18 cellular contexts compared by ENCODE assay signal in the genomic region with DNA sequence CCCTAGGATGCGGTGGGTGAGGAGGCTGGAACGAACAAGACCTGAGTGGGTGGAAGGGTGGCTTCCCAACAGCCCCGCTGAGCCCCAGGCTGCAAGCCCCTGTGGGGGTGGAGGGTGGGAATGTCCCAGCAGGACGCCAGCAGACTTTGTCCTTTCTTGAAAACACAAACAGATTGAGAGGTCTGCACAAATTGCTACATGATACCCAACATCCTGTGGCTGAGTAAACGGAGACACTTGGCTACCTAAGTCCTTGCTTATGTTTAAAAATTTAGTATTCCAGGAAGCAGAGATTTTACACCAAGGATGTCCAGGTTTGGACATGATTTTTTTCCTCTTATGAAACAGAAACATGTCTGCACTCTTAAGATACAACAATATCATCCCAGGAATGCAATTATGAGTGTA. TPM values are rescaled to one million over a fixed set of nuclear protein-coding genes. Genes with fewer than 3 reads are reported as not detected.
A peak's percentile ranks its signal among the peaks of the same experiment; 100 is the strongest.
DNase-seq lines count a peak whose midpoint lies in the region; ATAC-seq, FAIRE-seq and TF ChIP-seq lines count a peak whose summit lies in the region.
"Had no signal": no experiment of that assay in that cellular context is flagged by ENCODE, and none has a peak within 500 bp of the region (broad histone marks: within the 10 kb centered on the region; RNA-seq: fewer than 3 reads in every experiment).

No MANE protein-coding gene starts in this region.

- peaks cover 0 to 3% of the 10 kb centered on the region in 2 experiments; a peak in 2 of 4 replicates for H3K27me3 ChIP-seq in GM12878 (replicated peaks in 1 of 2; ENCODE audit: control insufficient read depth in 2 of 2, insufficient read depth in 2 of 2, low read length in 1 of 2)
- no peaks in the 10 kb centered on the region for H3K27me3 ChIP-seq in thymus (ENCODE audit: control insufficient read depth, insufficient read depth)

- no peaks in the 10 kb centered on the region for H3K79me2 ChIP-seq in GM12878 (ENCODE audit: control insufficient read depth, insufficient read depth, low read length)

- no peaks in the 10 kb centered on the region for H3K36me3 Mint-ChIP-seq in activated CD8-positive, alpha-beta T cell treated with anti-CD3 and anti-CD28 coated beads, Interleukin-2, amount 10 ng/mL, durations not matched to agents 7 days and 5 days (ENCODE audit: low read depth)

- no peak for TF ChIP-seq POLR2A in GM12878 (IDR thresholded peaks at IDR 0.05; ENCODE audit: low read depth, low read length)

- no peak for TF ChIP-seq CTCF in GM12878 (IDR thresholded peaks at IDR 0.05 in 2 of 3, conservative IDR thresholded peaks at IDR 0.05 in 1 of 3; ENCODE audit: control insufficient read depth in 2 of 3, extremely low read depth in 1 of 3, insufficient read depth in 1 of 3, low read depth in 3 of 3, low read length in 3 of 3)

- H3K4me1 ChIP-seq in GM12878 (ENCODE audit: control insufficient read depth, insufficient read depth, low read length), result no peaks in the 10 kb centered on the region
- no peaks in the 10 kb centered on the region for H3K4me1 ChIP-seq in thymus (ENCODE audit: control insufficient read depth, insufficient read depth, low read length)

- POLR2A ChIA-PET in GM12878 (lab: Charles Lee), result no interaction called here
- POLR2A ChIA-PET in activated CD8-positive, alpha-beta T cell treated with anti-CD3 and anti-CD28 coated beads, Interleukin-2, amount 10 ng/mL, durations not matched to agents 7 days and 5 days (lab: Charles Lee), result no interaction called here

- no peaks in the 10 kb centered on the region for H3K9me3 Mint-ChIP-seq in activated CD8-positive, alpha-beta T cell treated with anti-CD3 and anti-CD28 coated beads, Interleukin-2, amount 10 ng/mL, durations not matched to agents 7 days and 5 days (ENCODE audit: insufficient read depth)
- H3K9me3 Mint-ChIP-seq: activated CD4-positive, alpha-beta T cell treated with anti-CD3 and anti-CD28 coated beads, Interleukin-2, amount 10 ng/mL, durations not matched to agents 7 days and 5 days; activated T-helper 2 cell treated with anti-CD3 and anti-CD28 coated beads, Interferon-gamma antibody, Interleukin-2, Interleukin-4, amounts not matched to agents 10 μg/mL and 5 μg/mL and 100 μg/mL, durations not matched to agents 14 hours and 24 hours and 36 hours had no signal

- no peak overlapping the region for H3K27ac Mint-ChIP-seq in activated CD8-positive, alpha-beta T cell treated with anti-CD3 and anti-CD28 coated beads, Interleukin-2, amount 10 ng/mL, durations not matched to agents 7 days and 5 days
- H3K27ac Mint-ChIP-seq: activated CD4-positive, alpha-beta T cell treated with anti-CD3 and anti-CD28 coated beads, Interleukin-2, amount 10 ng/mL, durations not matched to agents 7 days and 5 days; activated T-helper 2 cell treated with anti-CD3 and anti-CD28 coated beads, Interferon-gamma antibody, Interleukin-2, Interleukin-4, amounts not matched to agents 10 μg/mL and 5 μg/mL and 100 μg/mL, durations not matched to agents 14 hours and 24 hours and 36 hours had no signal

- H3K9ac ChIP-seq in GM12878 (ENCODE audit: control insufficient read depth, insufficient read depth, low read length), result no peak overlapping the region

- no peak for TF ChIP-seq EP300 in GM12878 (IDR thresholded peaks at IDR 0.05; ENCODE audit: borderline replicate concordance in 1 of 2, control insufficient read depth in 1 of 2, low read depth in 2 of 2, low read length in 2 of 2)

- DNase-seq in NCI-H2171 treated with DMSO at 0.1 percent for 48 hours (lab: John Stamatoyannopoulos, UW) (peak; percentile 35), NCI-H2171 (lab: John Stamatoyannopoulos, UW) (no peak), GM12878 (ENCODE audit: low read depth, low spot score) (no peak), left kidney (ENCODE audit: low read depth, low spot score) (peak; percentile 71), NCI-H1092 treated with DMSO at 0.1 percent for 48 hours (lab: John Stamatoyannopoulos, UW) (no peak)
- no peak for DNase-seq in activated CD8-positive, alpha-beta T cell treated with anti-CD3 and anti-CD28 coated beads, Interleukin-2, amount 10 ng/mL, durations not matched to agents 7 days and 5 days
- DNase-seq in activated effector memory CD4-positive, alpha-beta T cell treated with Interleukin-2 at 50 U/mL for 16 hours, result no peak
- DNase-seq: activated CD4-positive, alpha-beta T cell treated with anti-CD3 and anti-CD28 coated beads, Interleukin-2, amount 10 ng/mL, durations not matched to agents 7 days and 5 days; DMS79 treated with DMSO at 0.1 percent for 48 hours; KBM-7; NCI-H2029 treated with DMSO at 0.1 percent for 48 hours; small intestine; T-helper 2 cell had no signal

- H3K27ac ChIP-seq in GM12878 (ENCODE audit: control insufficient read depth, insufficient read depth) (no peak overlapping the region), thymus (ENCODE audit: low read depth) (peak overlapping the region; percentile 60)
- H3K27ac ChIP-seq: PC-9 had no signal

- no peaks in the 10 kb centered on the region for H3K9me3 ChIP-seq in GM12878 (replicated peaks; ENCODE audit: control insufficient read depth, insufficient read depth, low read length)
- no peaks in the 10 kb centered on the region for H3K9me3 ChIP-seq in thymus (ENCODE audit: control insufficient read depth)
- H3K9me3 ChIP-seq: tibial nerve had no signal

- no peak for TF ChIP-seq RAD21 in GM12878 (IDR thresholded peaks at IDR 0.05; ENCODE audit: insufficient read depth, low read depth, low read length)

- H3K27me3 Mint-ChIP-seq in activated CD8-positive, alpha-beta T cell treated with anti-CD3 and anti-CD28 coated beads, Interleukin-2, amount 10 ng/mL, durations not matched to agents 7 days and 5 days (ENCODE audit: low read depth), result peaks cover 19% of the 10 kb centered on the region

- H2AFZ ChIP-seq in GM12878 (ENCODE audit: control insufficient read depth, low read depth, low read length), result no peak overlapping the region
- H2AFZ ChIP-seq: PC-9 had no signal

- H3K4me2 ChIP-seq in GM12878 (ENCODE audit: control insufficient read depth, insufficient read depth), result no peak overlapping the region
- H3K4me2 ChIP-seq: PC-9 had no signal

- CTCF ChIA-PET in GM12878 (lab: Yijun Ruan, JAX), result interaction anchor here (1.2 kb wide), 1 partner anchor 11 kb away, joined by 3 read pairs; a partner anchor contains a TSS
- CTCF ChIA-PET in activated CD8-positive, alpha-beta T cell treated with anti-CD3 and anti-CD28 coated beads, Interleukin-2, amount 10 ng/mL, durations not matched to agents 7 days and 5 days (lab: Charles Lee), result no interaction called here

- peaks cover 2% of the 10 kb centered on the region; the same call in 1 of the 2 replicates for H4K20me1 ChIP-seq in GM12878 (ENCODE audit: control insufficient read depth, insufficient read depth)

- no peak overlapping the region for H3K4me3 Mint-ChIP-seq in activated CD8-positive, alpha-beta T cell treated with anti-CD3 and anti-CD28 coated beads, Interleukin-2, amount 10 ng/mL, durations not matched to agents 7 days and 5 days
- H3K4me3 Mint-ChIP-seq: activated CD4-positive, alpha-beta T cell treated with anti-CD3 and anti-CD28 coated beads, Interleukin-2, amount 10 ng/mL, durations not matched to agents 7 days and 5 days had no signal

- WGBS in GM12878 (ENCODE audit: insufficient coverage, insufficient replicate concordance, low lambda C conversion rate, missing lambda C conversion rate), result 7% methylated on average over 5 of the region's 5 CpGs
- WGBS in thymus, result 90% methylated on average over 5 of the region's 5 CpGs

- SMC1A ChIA-PET in GM12878 (lab: Charles Lee; ENCODE audit: uncharacterized antibody, unreplicated experiment), result interaction anchor here (1.5 kb wide), 1 partner anchor 8 kb away, joined by 3 read pairs; no protein-coding TSS in a partner anchor

- in situ Hi-C loops in GM12878 (cut with MboI), result no loop called here

- no peaks in the 10 kb centered on the region for H3K4me1 Mint-ChIP-seq in activated CD8-positive, alpha-beta T cell treated with anti-CD3 and anti-CD28 coated beads, Interleukin-2, amount 10 ng/mL, durations not matched to agents 7 days and 5 days (ENCODE audit: low read depth)
- H3K4me1 Mint-ChIP-seq: activated CD4-positive, alpha-beta T cell treated with anti-CD3 and anti-CD28 coated beads, Interleukin-2, amount 10 ng/mL, durations not matched to agents 7 days and 5 days had no signal

- intact Hi-C loops in GM12878 (cut with micrococcal nuclease; ENCODE audit: unreplicated experiment), result no loop called here

- H3K36me3 ChIP-seq in GM12878 (ENCODE audit: control insufficient read depth in 2 of 2, insufficient read depth in 2 of 2, low read length in 1 of 2) (no peaks in the 10 kb centered on the region), thymus (ENCODE audit: control insufficient read depth, insufficient read depth) (no peaks in the 10 kb centered on the region)
- H3K36me3 ChIP-seq: tibial nerve had no signal

- H3K4me3 ChIP-seq in GM12878, result no peak overlapping the region
- no peak overlapping the region for H3K4me3 ChIP-seq in thymus (ENCODE audit: low read length)
- H3K4me3 ChIP-seq: PC-9, tibial nerve had no signal

- ATAC-seq in GM12878, result peak; percentile 20; the same call in 1 of the 3 replicates
- ATAC-seq in activated CD8-positive, alpha-beta T cell treated with anti-CD3 and anti-CD28 coated beads, Interleukin-2, amount 10 ng/mL, durations not matched to agents 7 days and 5 days, result no peak

- no peak for FAIRE-seq in GM12878 (lab: Jason Lieb, UNC)
- FAIRE-seq: A204.1, small intestine had no signal

- BruUV-seq in GM12878 (replicated peaks; lab: Mats Ljungman, UMichigan), result no TSS peak

- RAD21 ChIA-PET in GM12878 (lab: Charles Lee; ENCODE audit: unreplicated experiment), result no interaction called here

RNA-seq across cellular contexts. Expression of a gene that starts 11.8 kb away (rescaled TPM):
- 0.40 TPM in 1 of 2 replicates, not detected in the other for total RNA-seq in GM12878 (2013; cell fraction: nucleolus; rRNA removed)
- total RNA-seq in GM12878 (2014; rRNA removed) (not detected in 2 replicates), GM12878 (2014; rRNA removed; fragmentation: Illumina TruSeq; extraction: Trizol) (not detected in 2 replicates), GM12878 (2021) (0.33 and 0.48 TPM in 2 replicates)
- polyA plus RNA-seq in GM12878 (2011; ENCODE audit: low read depth), result not detected
- polyA plus RNA-seq in GM12878 (2011; rRNA removed) (0.18 and 0.19 TPM in 2 replicates), GM12878 (2014; fragmentation: Illumina TruSeq; extraction: Trizol) (not detected in 2 replicates), GM12878 (2014; fragmentation: Nextera tagmentation; extraction: Ambion mirVana) (not detected), GM12878 (2014; rRNA removed) (not detected in 2 replicates), GM12878 (2016; fragmentation: Nextera tagmentation; extraction: Ambion mirVana) (not detected), thymus (141 TPM)
- polyA plus RNA-seq in GM12878 (2011; cell fraction: cytosol; rRNA removed), result 0.03 and 0.07 TPM in 2 replicates
- 0.12 and 0.18 TPM in 2 replicates for polyA plus RNA-seq in GM12878 (2011; cell fraction: nucleus; rRNA removed)
- not detected in 2 replicates for polyA plus RNA-seq in GM12878 (2012)
- polyA minus RNA-seq in GM12878 (2011; rRNA and poly(A)+ RNA removed), result 0.10 TPM in 1 of 2 replicates, not detected in the other
- 2.0 and 3.8 TPM in 2 replicates for polyA minus RNA-seq in GM12878 (2011; cell fraction: cytosol; rRNA and poly(A)+ RNA removed)
- polyA minus RNA-seq in GM12878 (2011; cell fraction: nucleus; rRNA and poly(A)+ RNA removed), result 0.36 TPM in 1 of 2 replicates, not detected in the other
- total RNA-seq in activated CD8-positive, alpha-beta T cell treated with anti-CD3 and anti-CD28 coated beads, Interleukin-2, amount 10 ng/mL, durations not matched to agents 7 days and 5 days, result not detected
- total RNA-seq: activated CD4-positive, alpha-beta T cell treated with anti-CD3 and anti-CD28 coated beads, Interleukin-2, amount 10 ng/mL, durations not matched to agents 7 days and 5 days had no signal

Comparison
In these comparisons a context has a peak if more than half of its experiments do, and no peak if none do; other contexts are left out.
1. DNase-seq: peak in NCI-H2171 treated with DMSO at 0.1 percent for 48 hours (single experiment) and left kidney (single experiment); none in NCI-H2171 (single experiment), GM12878 (single experiment), activated CD8-positive, alpha-beta T cell treated with anti-CD3 and anti-CD28 coated beads, Interleukin-2, amount 10 ng/mL, durations not matched to agents 7 days and 5 days (single experiment), activated effector memory CD4-positive, alpha-beta T cell treated with Interleukin-2 at 50 U/mL for 16 hours (single experiment) and NCI-H1092 treated with DMSO at 0.1 percent for 48 hours (single experiment).